Comparison of ENCODE assay signal across 29 cellular contexts in the genomic region with DNA sequence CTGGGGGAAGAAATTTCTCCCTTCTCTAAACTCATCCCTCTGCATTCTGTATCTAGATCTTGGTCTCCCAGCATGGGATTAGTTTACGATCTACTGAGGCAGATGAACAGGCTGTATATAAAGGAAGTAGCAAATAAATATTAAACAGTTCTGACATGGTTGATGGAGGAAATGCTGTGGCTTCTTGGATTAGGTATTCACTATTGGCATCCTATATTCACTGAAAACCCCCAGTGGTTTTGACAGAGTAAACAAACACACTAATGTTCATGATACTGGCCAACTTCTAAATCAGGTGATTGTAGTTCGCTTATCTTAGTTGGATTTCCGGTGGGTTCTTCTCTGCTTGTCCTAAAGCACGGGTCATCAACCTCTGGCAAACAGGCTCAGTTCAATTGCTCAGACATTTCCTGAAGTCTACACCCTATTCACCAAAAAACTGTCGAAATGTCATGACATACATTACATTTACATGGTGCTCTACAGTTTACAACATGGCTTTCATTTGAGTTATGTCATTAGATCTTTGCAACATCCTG.
DNase-seq lines count a peak whose midpoint lies in the region; TF ChIP-seq lines count a peak whose summit lies in the region.
"Had no signal": no experiment of that assay in that cellular context is flagged by ENCODE, and none has a peak within 500 bp of the region (broad histone marks: within the 10 kb centered on the region; RNA-seq: fewer than 3 reads in every experiment).

No MANE protein-coding gene starts in this region.

- H3K27ac Mint-ChIP-seq in T-helper 2 cell treated with Interferon-gamma antibody and Interleukin-4, amounts not matched to agents 5 μg/mL and 100 μg/mL, for 36 hours, result no peak overlapping the region
- H3K27ac Mint-ChIP-seq: CD14-positive monocyte; CD8-positive, alpha-beta memory T cell had no signal

- H3K27ac ChIP-seq in A673 (ENCODE audit: low read depth, low read length, poor library complexity, severe bottlenecking) (no peak overlapping the region), HEK293 (ENCODE audit: extremely low read depth, low read depth, low read length) (no peak overlapping the region), OCI-LY3 (ENCODE audit: low read length) (no peak overlapping the region), breast epithelium (no peak overlapping the region)
- H3K27ac ChIP-seq: 22Rv1, PC-9, SJCRH30 had no signal

- POLR2A ChIA-PET in A673 (lab: Charles Lee; ENCODE audit: low non-redundant PET), result interaction anchor here (0.6 kb wide), 1 partner anchor 57 kb away, joined by 3 read pairs; no protein-coding TSS in a partner anchor
- POLR2A ChIA-PET in HEK293 (lab: Yijun Ruan, JAX), result no interaction called here

- H3K4me1 Mint-ChIP-seq in T-helper 2 cell treated with Interferon-gamma antibody and Interleukin-4, amounts not matched to agents 5 μg/mL and 100 μg/mL, for 36 hours (ENCODE audit: low read depth), result no peaks in the 10 kb centered on the region
- H3K4me1 Mint-ChIP-seq: CD14-positive monocyte; CD8-positive, alpha-beta memory T cell had no signal

- no peaks in the 10 kb centered on the region for H3K9me3 Mint-ChIP-seq in T-helper 2 cell treated with Interferon-gamma antibody and Interleukin-4, amounts not matched to agents 5 μg/mL and 100 μg/mL, for 36 hours
- H3K9me3 Mint-ChIP-seq: CD14-positive monocyte had no signal

- H3K4me1 ChIP-seq in A673 (ENCODE audit: insufficient read depth, low read length, poor library complexity, severe bottlenecking), result peaks cover 11% of the 10 kb centered on the region
- H3K4me1 ChIP-seq in HEK293 (ENCODE audit: control insufficient read depth, insufficient read depth, low read length), result peaks cover 2% of the 10 kb centered on the region; the same call in 1 of the 2 replicates
- H3K4me1 ChIP-seq in OCI-LY3 (ENCODE audit: low read length), result peaks cover 57% of the 10 kb centered on the region
- no peaks in the 10 kb centered on the region for H3K4me1 ChIP-seq in breast epithelium
- H3K4me1 ChIP-seq: SJCRH30 had no signal

- TF ChIP-seq CTCF in A673 (conservative IDR thresholded peaks at IDR 0.05; ENCODE audit: low read depth, low read length) (no peak), HEK293 (tag by site-specific recombination; IDR thresholded peaks at IDR 0.05) (no peak), OCI-LY3 (IDR thresholded peaks at IDR 0.05; ENCODE audit: low read depth, low read length) (no peak), breast epithelium (IDR thresholded peaks at IDR 0.05) (no peak)

- DNase-seq in A673 (ENCODE audit: low spot score) (peak; percentile 25), dermis microvascular lymphatic vessel endothelial cell (ENCODE audit: low read depth in 2 of 2) (peak; percentile 31 to 43), breast epithelium (ENCODE audit: low spot score in 2 of 2) (no peak), NCI-H2196 (lab: John Stamatoyannopoulos, UW; ENCODE audit: unreplicated experiment) (no peak), NCI-H1436 (lab: John Stamatoyannopoulos, UW) (no peak)
- no peak for DNase-seq in T-helper 2 cell treated with Interferon-gamma antibody and Interleukin-4, amounts not matched to agents 5 μg/mL and 100 μg/mL, for 36 hours (ENCODE audit: low spot score)
- DNase-seq: ACHN; BE2C; CD8-positive, alpha-beta memory T cell; DMS 273 treated with DMSO at 0.1 percent for 48 hours; DMS79; EL; GDM1; GOT3; HCEC 1CT; MM.1S; NCI-H1417 treated with DMSO at 0.1 percent for 48 hours; NCI-H187; NCI-H446; NCI-H524 treated with DMSO at 0.1 percent for 48 hours; NCI-H774; NK-92 treated with Interleukin-12 subunit alpha and Interleukin-12 subunit beta, amount 100 ng/mL, for 24 hours; PC-9; SJCRH30 had no signal

- CTCF ChIA-PET in A673 (lab: Charles Lee), result no interaction called here
- CTCF ChIA-PET in HEK293 (lab: Yijun Ruan, JAX), result no interaction called here

- H3K9me3 ChIP-seq in A673 (ENCODE audit: low read depth, low read length, poor library complexity, severe bottlenecking), result no peaks in the 10 kb centered on the region
- no peaks in the 10 kb centered on the region for H3K9me3 ChIP-seq in HEK293 (ENCODE audit: control insufficient read depth, insufficient read depth, low read depth, low read length)
- no peaks in the 10 kb centered on the region for H3K9me3 ChIP-seq in OCI-LY3 (ENCODE audit: insufficient read depth, low read length)
- H3K9me3 ChIP-seq in breast epithelium, result no peaks in the 10 kb centered on the region
- H3K9me3 ChIP-seq: BE2C, SJCRH30 had no signal

- H3K4me3 ChIP-seq in A673 (ENCODE audit: low read depth, low read length, poor library complexity, severe bottlenecking) (no peak overlapping the region), HEK293 (ENCODE audit: low read depth, low read length) (no peak overlapping the region), OCI-LY3 (ENCODE audit: low read length) (no peak overlapping the region), breast epithelium (no peak overlapping the region)
- H3K4me3 ChIP-seq: K562, PC-9, SJCRH30 had no signal

- H3K36me3 Mint-ChIP-seq in T-helper 2 cell treated with Interferon-gamma antibody and Interleukin-4, amounts not matched to agents 5 μg/mL and 100 μg/mL, for 36 hours (ENCODE audit: low read depth), result no peaks in the 10 kb centered on the region
- H3K36me3 Mint-ChIP-seq: CD14-positive monocyte; CD8-positive, alpha-beta memory T cell had no signal

- H4K20me1 ChIP-seq in OCI-LY3 (ENCODE audit: insufficient read depth, low read length), result no peaks in the 10 kb centered on the region

- no peak for TF ChIP-seq POLR2A in breast epithelium (IDR thresholded peaks at IDR 0.05)

- H3K4me3 Mint-ChIP-seq in T-helper 2 cell treated with Interferon-gamma antibody and Interleukin-4, amounts not matched to agents 5 μg/mL and 100 μg/mL, for 36 hours, result no peak overlapping the region
- H3K4me3 Mint-ChIP-seq: CD14-positive monocyte; CD8-positive, alpha-beta memory T cell had no signal

- intact Hi-C loops in A673 (cut with micrococcal nuclease; ENCODE audit: unreplicated experiment), result no loop called here
- intact Hi-C loops in breast epithelium (cut with DNase I; ENCODE audit: low total_unique reads), result no loop called here

- H3K36me3 ChIP-seq in A673 (ENCODE audit: insufficient read depth, low read length, poor library complexity, severe bottlenecking) (no peaks in the 10 kb centered on the region), HEK293 (ENCODE audit: control insufficient read depth in 2 of 2, insufficient read depth in 1 of 2, low read length in 2 of 2) (no peaks in the 10 kb centered on the region), OCI-LY3 (replicated peaks; ENCODE audit: low read depth, low read length) (no peaks in the 10 kb centered on the region), breast epithelium (no peaks in the 10 kb centered on the region)
- H3K36me3 ChIP-seq: BE2C, SJCRH30 had no signal

- H3K27me3 Mint-ChIP-seq in T-helper 2 cell treated with Interferon-gamma antibody and Interleukin-4, amounts not matched to agents 5 μg/mL and 100 μg/mL, for 36 hours (ENCODE audit: low read depth), result no peaks in the 10 kb centered on the region
- H3K27me3 Mint-ChIP-seq: CD8-positive, alpha-beta memory T cell had no signal

- H3K4me2 ChIP-seq in OCI-LY3 (ENCODE audit: low read length), result peak overlapping the region; percentile 59; the same call in 1 of the 2 replicates
- H3K4me2 ChIP-seq: PC-9 had no signal

- BruUV-seq in A673 (replicated peaks; lab: Mats Ljungman, UMichigan), result no TSS peak

- H2AFZ ChIP-seq in OCI-LY3 (ENCODE audit: low read depth, low read length), result 0 out of 2 replicates have a peak overlapping the region, but pooled peaks have one; percentile 29
- H2AFZ ChIP-seq: PC-9 had no signal

- no peaks in the 10 kb centered on the region for H3K27me3 ChIP-seq in A673 (replicated peaks; ENCODE audit: insufficient read depth, low read depth, low read length, poor library complexity)
- H3K27me3 ChIP-seq in OCI-LY3 (ENCODE audit: low read depth, low read length), result no peaks in the 10 kb centered on the region
- H3K27me3 ChIP-seq in breast epithelium, result no peaks in the 10 kb centered on the region
- H3K27me3 ChIP-seq: SJCRH30 had no signal

- no peak overlapping the region for H3K9ac ChIP-seq in OCI-LY3 (ENCODE audit: low read length)

- no peaks in the 10 kb centered on the region for H3K79me2 ChIP-seq in OCI-LY3 (ENCODE audit: low read length)

TF ChIP-seq in HEK293, 187 proteins besides CTCF, POLR2A, EP300 and RAD21:
- TF ChIP-seq SETDB1 (IDR thresholded peaks at IDR 0.05; ENCODE audit: insufficient read length, low read length) (peak; percentile 78), GFI1B (tag by site-specific recombination; IDR thresholded peaks at IDR 0.05) (no peak), TRIM28 (IDR thresholded peaks at IDR 0.05; ENCODE audit: borderline replicate concordance, low read length) (0 out of 2 replicates have a peak, but pooled peaks have one; percentile 35)

Comparison
In these comparisons a context has a peak if more than half of its experiments do, and no peak if none do; other contexts are left out.
1. DNase-seq: peak in A673 (single experiment) and dermis microvascular lymphatic vessel endothelial cell (2 of 2); none in T-helper 2 cell treated with Interferon-gamma antibody and Interleukin-4, amounts not matched to agents 5 μg/mL and 100 μg/mL, for 36 hours (single experiment), breast epithelium (0 of 2), NCI-H2196 (single experiment) and NCI-H1436 (single experiment).